ENCODE assay signal across 10 cellular contexts in the genomic region with DNA sequence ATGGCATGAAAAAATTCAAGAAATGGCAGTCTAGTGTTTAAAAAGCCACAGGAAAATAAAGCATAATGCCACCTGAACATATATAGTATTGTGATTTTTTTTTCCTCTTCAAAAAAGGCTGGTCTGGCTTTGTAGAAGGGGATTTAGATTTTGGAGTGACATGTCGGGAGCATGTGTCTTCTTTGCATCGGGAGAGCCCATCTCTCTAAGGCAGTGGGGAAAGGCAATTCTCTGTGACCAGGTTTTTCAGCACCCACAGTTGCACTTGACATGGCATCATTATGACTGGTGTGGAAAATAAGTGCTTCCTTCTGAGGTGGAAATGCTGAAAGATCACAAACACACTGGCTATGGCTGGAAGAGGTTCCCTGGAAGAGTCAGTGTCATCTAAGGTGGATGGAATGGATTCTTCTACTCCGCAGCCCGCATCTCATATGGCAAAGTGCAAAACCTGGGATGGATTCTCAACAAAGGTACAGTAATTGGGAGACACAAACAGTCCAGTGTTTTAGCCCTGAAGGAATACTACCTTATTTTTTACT.
DNase-seq lines count a peak whose midpoint lies in the region; ATAC-seq, FAIRE-seq and TF ChIP-seq lines count a peak whose summit lies in the region.
"Had no signal": no experiment of that assay in that cellular context is flagged by ENCODE, and none has a peak within 500 bp of the region (broad histone marks: within the 10 kb centered on the region; RNA-seq: fewer than 3 reads in every experiment).

No MANE protein-coding gene starts in this region.

- TF ChIP-seq CTCF in D721Med (IDR thresholded peaks at IDR 0.05; ENCODE audit: insufficient read depth, missing control alignments) (no peak), WERI-Rb-1 (IDR thresholded peaks at IDR 0.05; ENCODE audit: low read depth, low read length) (no peak), osteoblast (IDR thresholded peaks at IDR 0.05; ENCODE audit: extremely low read depth, low read depth, low read length) (no peak)

- peak overlapping the region; percentile 73 for H3K4me2 ChIP-seq in osteoblast (ENCODE audit: insufficient read depth, low read length)

- peaks cover 5% of the 10 kb centered on the region for H3K36me3 ChIP-seq in WERI-Rb-1
- no peaks in the 10 kb centered on the region for H3K36me3 ChIP-seq in osteoblast (ENCODE audit: insufficient read depth, low read length)

- H3K9me3 ChIP-seq in WERI-Rb-1 (ENCODE audit: severe bottlenecking): no peaks in the 10 kb centered on the region
- H3K9me3 ChIP-seq in osteoblast (ENCODE audit: low read depth, low read length): no peaks in the 10 kb centered on the region

- ATAC-seq in Right ventricle myocardium inferior: peak; percentile 37
- no peak for ATAC-seq in GM19023 (IDR thresholded peaks at IDR 0.05; ENCODE audit: unreplicated experiment)

- peaks cover 9% of the 10 kb centered on the region for H3K4me1 ChIP-seq in osteoblast (ENCODE audit: insufficient read depth, low read length)

- DNase-seq in D721Med (ENCODE audit: insufficient read length, low spot score) (no peak), NCI-H1417 (lab: John Stamatoyannopoulos, UW) (peak; percentile 77 to 94 (median 90)), WERI-Rb-1 (peak; percentile 73), Right ventricle myocardium inferior (ENCODE audit: missing footprints) (no peak), osteoblast (ENCODE audit: insufficient read length, low spot score, missing footprints) (peak; percentile 85), cortex of kidney (lab: John Stamatoyannopoulos, UW) (no peak)
- no peak for DNase-seq in activated T-helper 2 cell treated with anti-CD3 and anti-CD28 coated beads, Interferon-gamma antibody, Interleukin-2, Interleukin-4, amounts not matched to agents 10 μg/mL and 5 μg/mL and 100 μg/mL, durations not matched to agents 14 hours and 24 hours and 36 hours (ENCODE audit: low spot score)
- DNase-seq: naive B cell had no signal

- H4K20me1 ChIP-seq in osteoblast (ENCODE audit: insufficient read depth, low read length): peaks cover 67% of the 10 kb centered on the region

- peak; percentile 81 for FAIRE-seq in D721Med (lab: Jason Lieb, UNC)

- no peaks in the 10 kb centered on the region for H3K36me3 Mint-ChIP-seq in activated T-helper 2 cell treated with anti-CD3 and anti-CD28 coated beads, Interferon-gamma antibody, Interleukin-2, Interleukin-4, amounts not matched to agents 10 μg/mL and 5 μg/mL and 100 μg/mL, durations not matched to agents 14 hours and 24 hours and 36 hours (ENCODE audit: low read depth)
- H3K36me3 Mint-ChIP-seq: naive B cell had no signal

- peaks cover 35% of the 10 kb centered on the region for H3K27me3 Mint-ChIP-seq in activated T-helper 2 cell treated with anti-CD3 and anti-CD28 coated beads, Interferon-gamma antibody, Interleukin-2, Interleukin-4, amounts not matched to agents 10 μg/mL and 5 μg/mL and 100 μg/mL, durations not matched to agents 14 hours and 24 hours and 36 hours (ENCODE audit: low read depth)

- H3K4me1 Mint-ChIP-seq in activated T-helper 2 cell treated with anti-CD3 and anti-CD28 coated beads, Interferon-gamma antibody, Interleukin-2, Interleukin-4, amounts not matched to agents 10 μg/mL and 5 μg/mL and 100 μg/mL, durations not matched to agents 14 hours and 24 hours and 36 hours (ENCODE audit: low read depth): no peaks in the 10 kb centered on the region

- intact Hi-C loops in Right ventricle myocardium inferior (cut with DNase I): no loop called here
- intact Hi-C loops in activated T-helper 2 cell treated with anti-CD3 and anti-CD28 coated beads, Interferon-gamma antibody, Interleukin-2, Interleukin-4, amounts not matched to agents 10 μg/mL and 5 μg/mL and 100 μg/mL, durations not matched to agents 14 hours and 24 hours and 36 hours (cut with micrococcal nuclease): loop anchor here (5.0 to 10.0 kb wide), 2 partner anchors 172 to 501 kb away; partner anchors contain the start of genes AGAP1 and GBX2

- H3K9me3 Mint-ChIP-seq in activated T-helper 2 cell treated with anti-CD3 and anti-CD28 coated beads, Interferon-gamma antibody, Interleukin-2, Interleukin-4, amounts not matched to agents 10 μg/mL and 5 μg/mL and 100 μg/mL, durations not matched to agents 14 hours and 24 hours and 36 hours: no peaks in the 10 kb centered on the region
- H3K9me3 Mint-ChIP-seq: naive B cell had no signal

- peaks cover 37% of the 10 kb centered on the region for H3K79me2 ChIP-seq in osteoblast (ENCODE audit: insufficient read depth, low read length)

- H3K27ac Mint-ChIP-seq in activated T-helper 2 cell treated with anti-CD3 and anti-CD28 coated beads, Interferon-gamma antibody, Interleukin-2, Interleukin-4, amounts not matched to agents 10 μg/mL and 5 μg/mL and 100 μg/mL, durations not matched to agents 14 hours and 24 hours and 36 hours: no peak overlapping the region
- H3K27ac Mint-ChIP-seq: naive B cell had no signal

- H2AFZ ChIP-seq in osteoblast (ENCODE audit: low read length): peak overlapping the region; percentile 33

- no peaks in the 10 kb centered on the region for H3K27me3 ChIP-seq in WERI-Rb-1 (ENCODE audit: insufficient read depth, low read depth, severe bottlenecking)
- H3K27me3 ChIP-seq in osteoblast (ENCODE audit: insufficient read depth, low read length): no peaks in the 10 kb centered on the region

- no peak overlapping the region for H3K4me3 Mint-ChIP-seq in activated T-helper 2 cell treated with anti-CD3 and anti-CD28 coated beads, Interferon-gamma antibody, Interleukin-2, Interleukin-4, amounts not matched to agents 10 μg/mL and 5 μg/mL and 100 μg/mL, durations not matched to agents 14 hours and 24 hours and 36 hours (ENCODE audit: low read depth)
- H3K4me3 Mint-ChIP-seq: naive B cell had no signal

- peak overlapping the region; percentile 96 for H3K27ac ChIP-seq in WERI-Rb-1
- H3K27ac ChIP-seq in osteoblast (ENCODE audit: low read depth, low read length): no peak overlapping the region
- H3K27ac ChIP-seq: HL-60 had no signal

- H3K4me3 ChIP-seq in WERI-Rb-1 (ENCODE audit: low read depth, low read length): peak overlapping the region; percentile 58
- H3K4me3 ChIP-seq in osteoblast (ENCODE audit: insufficient read depth, low read length): peak overlapping the region; percentile 59

Comparison
In these comparisons a context has a peak if more than half of its experiments do, and no peak if none do; other contexts are left out.
1. DNase-seq: peak in NCI-H1417 (3 of 3), WERI-Rb-1 (single experiment) and osteoblast (single experiment); none in D721Med (single experiment), Right ventricle myocardium inferior (single experiment), cortex of kidney (single experiment) and activated T-helper 2 cell treated with anti-CD3 and anti-CD28 coated beads, Interferon-gamma antibody, Interleukin-2, Interleukin-4, amounts not matched to agents 10 μg/mL and 5 μg/mL and 100 μg/mL, durations not matched to agents 14 hours and 24 hours and 36 hours (single experiment).